Comparison of ENCODE assay signal across 6 cellular contexts in genomic region chr21:8205892-8206188, GRCh38.
A peak's percentile ranks its signal among the peaks of the same experiment; 100 is the strongest.
DNase-seq lines count a peak whose midpoint lies in the region; ATAC-seq, FAIRE-seq and TF ChIP-seq lines count a peak whose summit lies in the region.
"Not testable (repeated sequence)": the region's sequence is repeated elsewhere in the genome, so short reads cannot be mapped to it uniquely, and the experiment has no call there.

No MANE protein-coding gene starts in this region.

- not testable (repeated sequence) for H3K4me1 ChIP-seq in HCT116 (ENCODE audit: control insufficient read depth in 1 of 2, insufficient read depth in 2 of 2, low read length in 2 of 2); GM12878 (ENCODE audit: control insufficient read depth, insufficient read depth, low read length); HepG2 (ENCODE audit: insufficient read depth, low read length)

- not testable (repeated sequence) for TF ChIP-seq RAD21 in HCT116 (IDR thresholded peaks at IDR 0.05; ENCODE audit: low read depth); GM12878 (IDR thresholded peaks at IDR 0.05; ENCODE audit: insufficient read depth, low read depth, low read length); HepG2 (CRISPR knock-in tag; IDR thresholded peaks at IDR 0.05)

- TF ChIP-seq POLR2A in HCT116 (IDR thresholded peaks at IDR 0.05; ENCODE audit: borderline replicate concordance, extremely low read depth, insufficient read depth, insufficient read length); GM12878 (IDR thresholded peaks at IDR 0.05; ENCODE audit: low read depth, low read length); HepG2 (IDR thresholded peaks at IDR 0.05; ENCODE audit: insufficient read depth in 1 of 2, low read depth in 2 of 2, low read length in 2 of 2): not testable (repeated sequence)

- H3K9ac ChIP-seq in HCT116 (ENCODE audit: low read length); GM12878 (ENCODE audit: control insufficient read depth, insufficient read depth, low read length); HepG2 (ENCODE audit: insufficient read depth, low read depth, low read length): not testable (repeated sequence)

- not testable (repeated sequence) for TF ChIP-seq EP300 in GM12878 (IDR thresholded peaks at IDR 0.05; ENCODE audit: borderline replicate concordance in 1 of 2, control insufficient read depth in 1 of 2, low read depth in 2 of 2, low read length in 2 of 2); HepG2 (IDR thresholded peaks at IDR 0.05; ENCODE audit: low read depth in 2 of 2, low read length in 2 of 2); HepG2 (CRISPR knock-in tag; IDR thresholded peaks at IDR 0.05; ENCODE audit: borderline replicate concordance)

- not testable (repeated sequence) for H3K79me2 ChIP-seq in HCT116 (ENCODE audit: insufficient read depth, low read length); GM12878 (ENCODE audit: control insufficient read depth, insufficient read depth, low read length); HepG2 (ENCODE audit: insufficient read depth, low read length)

- not testable (repeated sequence) for H3K4me3 ChIP-seq in HCT116 (replicated peaks in 1 of 2; ENCODE audit: low read depth in 1 of 2, low read length in 2 of 2); GM12878; HepG2 (replicated peaks in 1 of 3; ENCODE audit: insufficient read depth in 1 of 3, low read depth in 2 of 3, low read length in 3 of 3)

- H4K20me1 ChIP-seq in HCT116 (ENCODE audit: insufficient read depth); GM12878 (ENCODE audit: control insufficient read depth, insufficient read depth); HepG2 (ENCODE audit: insufficient read depth, low read length): not testable (repeated sequence)

- in situ Hi-C loops in GM12878 (cut with MboI); HepG2 (cut with HindIII; ENCODE audit: extremely low pct_ligation_motif_present, low pct_unique_long_range_greater_than_20kb): not testable (repeated sequence)

- no CpG with 5 or more reads among the region's 40 CpGs for WGBS in GM12878 (ENCODE audit: insufficient coverage, insufficient replicate concordance, low lambda C conversion rate, missing lambda C conversion rate)
- no CpG with 5 or more reads among the region's 40 CpGs for WGBS in HepG2 (ENCODE audit: low lambda C conversion rate)

- H3K27me3 ChIP-seq in HCT116 (ENCODE audit: insufficient read depth, low read length); GM12878 (replicated peaks in 1 of 2; ENCODE audit: control insufficient read depth in 2 of 2, insufficient read depth in 2 of 2, low read length in 1 of 2); HepG2 (ENCODE audit: control insufficient read depth in 1 of 2, insufficient read depth in 2 of 2, low read length in 2 of 2): not testable (repeated sequence)

- POLR2A ChIA-PET in HCT116 (lab: Charles Lee); GM12878 (lab: Charles Lee); HepG2 (lab: Yijun Ruan, JAX): not testable (repeated sequence)

- TF ChIP-seq CTCF in HCT116 (IDR thresholded peaks at IDR 0.05 in 2 of 3, conservative IDR thresholded peaks at IDR 0.05 in 1 of 3; ENCODE audit: borderline replicate concordance in 1 of 3, insufficient read depth in 1 of 3, low read depth in 2 of 3, low read length in 2 of 3); GM12878 (IDR thresholded peaks at IDR 0.05 in 2 of 3, conservative IDR thresholded peaks at IDR 0.05 in 1 of 3; ENCODE audit: control insufficient read depth in 2 of 3, extremely low read depth in 1 of 3, insufficient read depth in 1 of 3, low read depth in 3 of 3, low read length in 3 of 3); HepG2 (CRISPR knock-in tag; IDR thresholded peaks at IDR 0.05): not testable (repeated sequence)

- intact Hi-C loops in HCT116 (cut with micrococcal nuclease); GM12878 (cut with micrococcal nuclease; ENCODE audit: unreplicated experiment); Right ventricle myocardium inferior (cut with DNase I); left ventricle myocardium superior (cut with micrococcal nuclease); HepG2 (cut with micrococcal nuclease; ENCODE audit: unreplicated experiment): not testable (repeated sequence)

- ATAC-seq in HCT116 (peak; percentile 23), SK-N-SH treated with all-trans-retinoic acid at 6 μM for 48 hours (peak; percentile 23; the same call in 2 of the 3 replicates), GM12878 (peak; percentile 31), Right ventricle myocardium inferior (peak; percentile 37), left ventricle myocardium superior (peak; percentile 61), HepG2 (peak; percentile 31)

- RAD21 ChIA-PET in HCT116 (lab: Charles Lee; ENCODE audit: low non-redundant PET in 1 of 2, low total read pairs in 2 of 2, uncharacterized antibody in 2 of 2, unreplicated experiment in 2 of 2); GM12878 (lab: Charles Lee; ENCODE audit: unreplicated experiment): not testable (repeated sequence)

- H3K36me3 ChIP-seq in HCT116 (ENCODE audit: control insufficient read depth in 1 of 2, insufficient read depth in 2 of 2, low read length in 2 of 2); GM12878 (ENCODE audit: control insufficient read depth in 2 of 2, insufficient read depth in 2 of 2, low read length in 1 of 2); HepG2 (replicated peaks in 1 of 2; ENCODE audit: control insufficient read depth in 1 of 2, insufficient read depth in 2 of 2, low read length in 2 of 2): not testable (repeated sequence)

- CTCF ChIA-PET in HCT116 (lab: Charles Lee); GM12878 (lab: Yijun Ruan, JAX); HepG2 (lab: Yijun Ruan, JAX; ENCODE audit: low intra/inter-chr PET ratio, low total read pairs): not testable (repeated sequence)

- FAIRE-seq in GM12878 (lab: Jason Lieb, UNC); HepG2 (lab: Jason Lieb, UNC): not testable (repeated sequence)

- DNase-seq in HCT116 (ENCODE audit: low read depth, low spot score); GM12878 (ENCODE audit: low read depth, low spot score); Right ventricle myocardium inferior (ENCODE audit: missing footprints); left ventricle myocardium superior; HepG2 (ENCODE audit: low spot score): not testable (repeated sequence)

- not testable (repeated sequence) for H3K27ac ChIP-seq in HCT116 (ENCODE audit: low read depth, low read length); GM12878 (ENCODE audit: control insufficient read depth, insufficient read depth); HepG2 (ENCODE audit: extremely low read length, insufficient read depth, low read length)

- not testable (repeated sequence) for H3K4me2 ChIP-seq in HCT116 (ENCODE audit: low read length); GM12878 (ENCODE audit: control insufficient read depth, insufficient read depth); HepG2 (ENCODE audit: low read depth, low read length)

- not testable (repeated sequence) for H3K9me2 ChIP-seq in HCT116 (ENCODE audit: insufficient read depth)

- BruUV-seq in HCT116 (replicated peaks; lab: Mats Ljungman, UMichigan); GM12878 (replicated peaks; lab: Mats Ljungman, UMichigan); HepG2 (replicated peaks; lab: Mats Ljungman, UMichigan): not testable (repeated sequence)

- H2AFZ ChIP-seq in HCT116 (ENCODE audit: low read depth, low read length, poor library complexity, severe bottlenecking); GM12878 (ENCODE audit: control insufficient read depth, low read depth, low read length); HepG2 (ENCODE audit: low read length): not testable (repeated sequence)

- not testable (repeated sequence) for H3K9me3 ChIP-seq in HCT116 (ENCODE audit: control insufficient read depth in 1 of 2, insufficient read depth in 1 of 2, low read depth in 1 of 2, low read length in 2 of 2); GM12878 (replicated peaks; ENCODE audit: control insufficient read depth, insufficient read depth, low read length); HepG2 (ENCODE audit: low read length)

- SMC1A ChIA-PET in GM12878 (lab: Charles Lee; ENCODE audit: uncharacterized antibody, unreplicated experiment), result not testable (repeated sequence)
